In the genomic region with DNA sequence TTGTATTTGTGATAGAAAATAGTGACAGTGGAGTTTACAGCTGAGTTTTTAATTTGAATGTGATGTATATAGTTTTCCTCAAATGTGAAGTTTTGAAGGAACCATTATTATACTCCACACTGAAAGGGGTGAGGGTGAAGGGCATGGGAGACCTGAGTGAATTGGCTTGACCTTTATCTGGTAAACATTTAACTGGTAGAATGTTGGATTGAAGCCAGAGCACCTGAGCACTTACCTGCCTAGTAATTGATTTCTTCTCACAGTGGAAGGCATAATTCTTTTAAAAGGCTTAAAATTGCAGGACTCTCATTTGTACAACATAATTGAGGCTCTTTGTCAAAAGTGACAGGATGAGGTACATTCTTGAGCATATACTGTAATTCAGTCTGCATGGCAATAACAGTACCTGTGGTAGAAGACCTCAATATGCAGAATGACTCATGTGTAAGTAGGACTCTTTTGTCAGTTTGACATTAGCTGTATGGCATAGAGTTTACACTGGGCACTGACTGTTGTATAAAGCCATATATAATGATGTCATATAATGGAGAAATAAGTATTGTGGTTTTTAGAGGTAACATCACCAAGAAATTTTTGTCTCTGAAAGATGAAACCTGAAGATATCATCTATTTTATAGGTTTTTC, we compare ENCODE assay signal across 10 cellular contexts.
DNase-seq lines count a peak whose midpoint lies in the region; ATAC-seq and TF ChIP-seq lines count a peak whose summit lies in the region.
"Had no signal": no experiment of that assay in that cellular context is flagged by ENCODE, and none has a peak within 500 bp of the region (broad histone marks: within the 10 kb centered on the region; RNA-seq: fewer than 3 reads in every experiment).

No MANE protein-coding gene starts in this region.

- peak; percentile 99 for ATAC-seq in GM18520 (IDR thresholded peaks at IDR 0.05; ENCODE audit: unreplicated experiment)
- ATAC-seq in HG02571 (IDR thresholded peaks at IDR 0.05; ENCODE audit: unreplicated experiment), result peak; percentile 58
- ATAC-seq in HG03565 (IDR thresholded peaks at IDR 0.05; ENCODE audit: unreplicated experiment), result peak; percentile 98
- ATAC-seq in GM19328 (IDR thresholded peaks at IDR 0.05; ENCODE audit: unreplicated experiment), result no peak
- ATAC-seq in T-helper 17 cell, result no peak

- H3K36me3 Mint-ChIP-seq in T-helper 17 cell (ENCODE audit: low read depth), result no peaks in the 10 kb centered on the region

- H3K27ac Mint-ChIP-seq in T-helper 17 cell, result no peak overlapping the region

- peak; percentile 10 for DNase-seq in epithelial cell of esophagus (ENCODE audit: low read depth)
- DNase-seq in cerebellum (ENCODE audit: low spot score), result no peak
- no peak for DNase-seq in T-helper 17 cell
- no peak for DNase-seq in inferior parietal cortex (ENCODE audit: extremely low spot score)
- DNase-seq: activated T-cell treated with anti-CD3 and anti-CD28 coated beads, Interleukin-2, amount 50 U/mL, for 1 hour had no signal

- H3K4me3 ChIP-seq in epithelial cell of esophagus (ENCODE audit: low read length), result no peak overlapping the region
- H3K4me3 ChIP-seq: coronary artery had no signal

- H3K4me3 Mint-ChIP-seq in T-helper 17 cell, result no peak overlapping the region

- TF ChIP-seq CTCF in epithelial cell of esophagus (IDR thresholded peaks at IDR 0.05; ENCODE audit: insufficient read depth, low read depth, low read length, missing control alignments), result no peak

- no peaks in the 10 kb centered on the region for H3K4me1 Mint-ChIP-seq in T-helper 17 cell

- H3K9me3 ChIP-seq in T-helper 17 cell (ENCODE audit: control insufficient read depth, low read length, poor library complexity, severe bottlenecking), result no peaks in the 10 kb centered on the region

- no peaks in the 10 kb centered on the region for H3K27me3 Mint-ChIP-seq in T-helper 17 cell

Comparison
In these comparisons a context has a peak if more than half of its experiments do, and no peak if none do; other contexts are left out.
1. ATAC-seq: peak in GM18520 (single experiment), HG02571 (single experiment) and HG03565 (single experiment); none in GM19328 (single experiment) and T-helper 17 cell (single experiment).